In the genomic region with DNA sequence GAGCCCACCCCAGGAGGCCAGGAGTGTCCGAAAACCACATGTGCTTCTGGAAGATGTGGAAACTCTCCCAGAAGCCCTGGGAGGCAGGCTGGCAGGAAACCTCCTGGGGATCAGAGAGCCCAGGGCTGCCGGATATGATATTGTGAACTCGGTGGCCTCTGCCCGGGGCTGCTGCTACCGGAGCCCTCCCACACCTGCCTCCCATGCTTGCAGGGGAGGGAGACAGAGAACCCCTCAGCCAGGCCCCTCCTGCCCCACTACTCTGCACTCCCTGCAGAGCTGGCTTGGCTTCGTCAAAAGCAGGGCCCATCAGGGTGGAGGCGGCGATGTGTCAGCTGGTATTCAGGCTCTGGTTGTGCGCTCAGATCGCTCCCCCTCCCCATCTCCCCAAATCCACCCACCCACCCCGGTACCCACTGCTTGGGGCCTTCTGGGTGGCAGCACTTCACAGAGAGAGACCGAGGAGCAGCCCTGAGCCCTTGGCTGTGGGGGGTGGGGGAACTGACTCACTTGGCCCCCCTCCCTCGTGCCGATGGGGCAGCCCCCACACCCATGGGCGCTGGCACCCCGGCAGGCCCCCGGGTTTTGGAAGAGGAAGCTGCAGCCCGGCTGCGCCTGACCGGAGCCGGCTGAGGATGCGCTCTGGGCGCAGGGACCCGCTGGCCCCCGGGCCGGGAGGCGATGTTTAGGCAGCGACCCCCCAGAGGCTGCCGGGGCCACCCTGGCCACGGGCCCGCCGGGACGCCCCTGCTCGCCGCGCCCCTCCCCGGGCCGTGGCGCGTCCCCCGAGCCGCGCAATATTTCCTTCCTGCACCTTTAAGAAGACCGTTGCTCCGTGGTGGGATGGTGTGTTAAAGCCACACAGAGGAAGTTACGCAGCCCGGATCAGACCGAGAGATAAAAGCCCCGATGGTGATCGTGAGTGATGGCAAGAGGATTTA, we compare ENCODE assay signal across 8 cellular contexts. TPM values are rescaled to one million over a fixed set of nuclear protein-coding genes. Genes with fewer than 3 reads are reported as not detected.
A peak's percentile ranks its signal among the peaks of the same experiment; 100 is the strongest.
DNase-seq lines count a peak whose midpoint lies in the region; ATAC-seq, FAIRE-seq and TF ChIP-seq lines count a peak whose summit lies in the region.

No MANE protein-coding gene starts in this region.

- intact Hi-C loops in HCT116 (cut with micrococcal nuclease): no loop called here

- H3K9me3 ChIP-seq in HCT116 (ENCODE audit: control insufficient read depth in 1 of 2, insufficient read depth in 1 of 2, low read depth in 1 of 2, low read length in 2 of 2): no peaks in the 10 kb centered on the region
- H3K9me3 ChIP-seq in keratinocyte (ENCODE audit: control insufficient read depth, low read depth, low read length): no peaks in the 10 kb centered on the region

- H3K4me1 ChIP-seq in HCT116 (ENCODE audit: control insufficient read depth in 1 of 2, insufficient read depth in 2 of 2, low read length in 2 of 2) (peaks cover 2 to 17% of the 10 kb centered on the region in 2 experiments; a peak in 3 of 4 replicates), keratinocyte (ENCODE audit: control insufficient read depth, extremely low read depth, insufficient read depth, low read length) (peaks cover 3% of the 10 kb centered on the region)

- peak overlapping the region; percentile 96 for H3K27ac Mint-ChIP-seq in T-helper 1 cell treated with Interleukin-12 subunit alpha and Interleukin-12 subunit beta and Interleukin-4 antibody, amounts not matched to agents 30 μg/mL and 1 μg/mL, for 36 hours

- CTCF ChIA-PET in HCT116 (lab: Charles Lee): no interaction called here

- H3K9me1 ChIP-seq in keratinocyte (ENCODE audit: control insufficient read depth, extremely low read depth, insufficient read depth, low read length): no peaks in the 10 kb centered on the region

- H3K79me2 ChIP-seq in HCT116 (ENCODE audit: insufficient read depth, low read length): no peaks in the 10 kb centered on the region
- no peaks in the 10 kb centered on the region for H3K79me2 ChIP-seq in keratinocyte (ENCODE audit: control insufficient read depth, insufficient read depth, low read length)

- TF ChIP-seq RAD21 in HCT116 (IDR thresholded peaks at IDR 0.05; ENCODE audit: low read depth): no peak

- peaks cover 12% of the 10 kb centered on the region for H3K4me1 Mint-ChIP-seq in T-helper 1 cell treated with Interleukin-12 subunit alpha and Interleukin-12 subunit beta and Interleukin-4 antibody, amounts not matched to agents 30 μg/mL and 1 μg/mL, for 36 hours (ENCODE audit: low read depth)

- H3K36me3 ChIP-seq in HCT116 (ENCODE audit: control insufficient read depth in 1 of 2, insufficient read depth in 2 of 2, low read length in 2 of 2): no peaks in the 10 kb centered on the region
- no peaks in the 10 kb centered on the region for H3K36me3 ChIP-seq in keratinocyte (ENCODE audit: control insufficient read depth in 2 of 2, extremely low read depth in 1 of 2, insufficient read depth in 2 of 2, low read length in 2 of 2)

- peaks cover 60% of the 10 kb centered on the region for H3K27me3 Mint-ChIP-seq in T-helper 1 cell treated with Interleukin-12 subunit alpha and Interleukin-12 subunit beta and Interleukin-4 antibody, amounts not matched to agents 30 μg/mL and 1 μg/mL, for 36 hours (ENCODE audit: low read depth)

- peak overlapping the region; percentile 98 for H3K4me3 Mint-ChIP-seq in T-helper 1 cell treated with Interleukin-12 subunit alpha and Interleukin-12 subunit beta and Interleukin-4 antibody, amounts not matched to agents 30 μg/mL and 1 μg/mL, for 36 hours

- H3K9ac ChIP-seq in HCT116 (ENCODE audit: low read length) (no peak overlapping the region), keratinocyte (ENCODE audit: control insufficient read depth, extremely low read depth, insufficient read depth, low read length) (no peak overlapping the region)

- no peaks in the 10 kb centered on the region for H4K20me1 ChIP-seq in HCT116 (ENCODE audit: insufficient read depth)
- H4K20me1 ChIP-seq in keratinocyte (ENCODE audit: control insufficient read depth, extremely low read depth, insufficient read depth, low read length): peaks cover 5% of the 10 kb centered on the region

- FAIRE-seq in keratinocyte (lab: Jason Lieb, UNC): peak; percentile 68

- peaks cover 13% of the 10 kb centered on the region; the same call in 1 of the 2 replicates for H3K27me3 ChIP-seq in HCT116 (ENCODE audit: insufficient read depth, low read length)
- peaks cover 89% of the 10 kb centered on the region for H3K27me3 ChIP-seq in keratinocyte (ENCODE audit: control insufficient read depth, extremely low read depth, insufficient read depth, low read length)

- H3K9me2 ChIP-seq in HCT116 (ENCODE audit: insufficient read depth): no peaks in the 10 kb centered on the region

- TF ChIP-seq CTCF in HCT116 (IDR thresholded peaks at IDR 0.05 in 2 of 3, conservative IDR thresholded peaks at IDR 0.05 in 1 of 3; ENCODE audit: borderline replicate concordance in 1 of 3, insufficient read depth in 1 of 3, low read depth in 2 of 3, low read length in 2 of 3) (no peak), keratinocyte (optimal IDR thresholded peaks at IDR 0.05 in 1 of 3, IDR thresholded peaks at IDR 0.05 in 1 of 3, conservative IDR thresholded peaks at IDR 0.05 in 1 of 3; ENCODE audit: extremely low read depth in 1 of 3, insufficient read depth in 2 of 3, low read length in 3 of 3) (no peak)

- H3K36me3 Mint-ChIP-seq in T-helper 1 cell treated with Interleukin-12 subunit alpha and Interleukin-12 subunit beta and Interleukin-4 antibody, amounts not matched to agents 30 μg/mL and 1 μg/mL, for 36 hours (ENCODE audit: low read depth): peaks cover 2% of the 10 kb centered on the region

- no peak for TF ChIP-seq POLR2A in HCT116 (IDR thresholded peaks at IDR 0.05; ENCODE audit: borderline replicate concordance, extremely low read depth, insufficient read depth, insufficient read length)

- H2AFZ ChIP-seq in HCT116 (ENCODE audit: low read depth, low read length, poor library complexity, severe bottlenecking) (no peak overlapping the region), keratinocyte (ENCODE audit: control insufficient read depth, low read length) (peak overlapping the region; percentile 36)

- RAD21 ChIA-PET in HCT116 (lab: Charles Lee; ENCODE audit: low non-redundant PET in 1 of 2, low total read pairs in 2 of 2, uncharacterized antibody in 2 of 2, unreplicated experiment in 2 of 2): no interaction called here

- peak; percentile 51 for ATAC-seq in HCT116

- no peaks in the 10 kb centered on the region for H3K9me3 Mint-ChIP-seq in T-helper 1 cell treated with Interleukin-12 subunit alpha and Interleukin-12 subunit beta and Interleukin-4 antibody, amounts not matched to agents 30 μg/mL and 1 μg/mL, for 36 hours

- peak overlapping the region; percentile 5 to 33; a peak in 1 of 4 replicates for H3K4me3 ChIP-seq in HCT116 (replicated peaks in 1 of 2; ENCODE audit: low read depth in 1 of 2, low read length in 2 of 2)
- peak overlapping the region; percentile 51 to 63 (median 59) for H3K4me3 ChIP-seq in keratinocyte (ENCODE audit: control insufficient read depth in 2 of 3, extremely low read depth in 1 of 3, insufficient read depth in 2 of 3, low read depth in 1 of 3, low read length in 3 of 3)

- POLR2A ChIA-PET in HCT116 (lab: Charles Lee): no interaction called here

- dilution Hi-C loops in keratinocyte (cut with MboI; ENCODE audit: extremely low pct_ligation_motif_present, low sequenced_read_pairs): loop anchor here (25.0 kb wide), 1 partner anchor 349 kb away; no protein-coding TSS in a partner anchor

- H3K27ac ChIP-seq in HCT116 (ENCODE audit: low read depth, low read length): no peak overlapping the region; the same call in 1 of the 2 replicates
- H3K27ac ChIP-seq in keratinocyte (ENCODE audit: control insufficient read depth, insufficient read depth, low read length): no peak overlapping the region

- H3K4me2 ChIP-seq in HCT116 (ENCODE audit: low read length) (peak overlapping the region; percentile 28), keratinocyte (ENCODE audit: control insufficient read depth, extremely low read depth, insufficient read depth, low read depth, low read length) (peak overlapping the region; percentile 82)

- no TSS peak for BruUV-seq in HCT116 (replicated peaks; lab: Mats Ljungman, UMichigan)

- peak; percentile 62 for DNase-seq in AG08395 (ENCODE audit: low spot score)
- no peak for DNase-seq in HCT116 (ENCODE audit: low read depth, low spot score)
- DNase-seq in amniotic stem cell (lab: John Stamatoyannopoulos, UW): peak; percentile 40
- DNase-seq in keratinocyte (ENCODE audit: low read depth, low spot score): no peak
- peak; percentile 44 for DNase-seq in stimulated activated CD4-positive, alpha-beta T cell treated with anti-CD3 and anti-CD28 coated beads, Interleukin-4, amount 100 ng/mL, for 1 hour
- DNase-seq in superior temporal gyrus (ENCODE audit: extremely low spot score): no peak
- no peak for DNase-seq in pons (ENCODE audit: low spot score)

TF ChIP-seq in HCT116, 20 proteins besides CTCF, POLR2A, EP300 and RAD21:
- TF ChIP-seq TCF7L2 (IDR thresholded peaks at IDR 0.05; ENCODE audit: borderline replicate concordance, extremely low read depth, insufficient read depth, insufficient read length): peak; percentile 86
- TF ChIP-seq SP1 (IDR thresholded peaks at IDR 0.05; ENCODE audit: low read depth): no peak
- TF ChIP-seq ZFX (IDR thresholded peaks at IDR 0.05): peak; percentile 15; the same call in 1 of the 2 replicates

RNA-seq across cellular contexts. Expression of a gene that starts 0.8 kb away (rescaled TPM):
- total RNA-seq in HCT116 (2021; ENCODE audit: unreplicated experiment): 2.5 TPM
- polyA plus RNA-seq in HCT116 (2012): 0.69 and 1.1 TPM in 2 replicates
- 0.05 to 0.17 TPM (median 0.06 TPM) in 3 replicates for polyA plus RNA-seq in keratinocyte
- not detected for polyA plus RNA-seq in keratinocyte (2011; ENCODE audit: low read depth)
- 0.09 and 0.53 TPM in 2 replicates for polyA plus RNA-seq in keratinocyte (2011; cell fraction: cytosol; rRNA removed)
- polyA plus RNA-seq in keratinocyte (2011; cell fraction: nucleus; rRNA removed): 0.41 and 0.64 TPM in 2 replicates
- 0.05 and 0.13 TPM in 2 replicates for polyA plus RNA-seq in keratinocyte (2012; ENCODE audit: low replicate concordance)
- polyA minus RNA-seq in keratinocyte: 0.07 to 0.16 TPM (median 0.10 TPM) in 3 replicates
- polyA minus RNA-seq in keratinocyte (2011; cell fraction: cytosol; rRNA and poly(A)+ RNA removed): not detected
- polyA minus RNA-seq in keratinocyte (2011; cell fraction: nucleus; rRNA and poly(A)+ RNA removed): 0.31 and 0.32 TPM in 2 replicates

Comparison
In these comparisons a context has a peak if more than half of its experiments do, and no peak if none do; other contexts are left out.
1. DNase-seq: peak in AG08395 (single experiment), amniotic stem cell (single experiment) and stimulated activated CD4-positive, alpha-beta T cell treated with anti-CD3 and anti-CD28 coated beads, Interleukin-4, amount 100 ng/mL, for 1 hour (single experiment); none in HCT116 (single experiment), keratinocyte (single experiment), superior temporal gyrus (single experiment) and pons (single experiment).